ENCODE assay signal across 8 cellular contexts in genomic region chr20:44475372-44475693, GRCh38. TPM values are rescaled to one million over a fixed set of nuclear protein-coding genes. Genes with fewer than 3 reads are reported as not detected.
DNase-seq lines count a peak whose midpoint lies in the region; ATAC-seq and TF ChIP-seq lines count a peak whose summit lies in the region.

No MANE protein-coding gene starts in this region.

- CTCF ChIA-PET in HCT116 (lab: Charles Lee): interaction anchor here (1.3 kb wide), 1 partner anchor 135 kb away, joined by 8 read pairs; no protein-coding TSS in a partner anchor
- CTCF ChIA-PET in activated B cell treated with CpG ODN at 0.5 μM for 24 hours (lab: Charles Lee): interaction anchor here (0.6 to 1.6 kb wide), 3 partner anchors 15 to 134 kb away, joined by 3 to 4 read pairs (median 3); partner anchors contain the start of gene SERINC3

- 39% methylated on average over 2 of the region's 2 CpGs for WGBS in smooth muscle cell (ENCODE audit: low lambda C conversion rate)

- TSS peak; percentile 95 for BruUV-seq in HCT116 (replicated peaks; lab: Mats Ljungman, UMichigan)

- peak overlapping the region; percentile 96 for H3K4me3 Mint-ChIP-seq in activated B cell treated with CpG ODN at 0.5 μM for 24 hours

- RAD21 ChIA-PET in HCT116 (lab: Charles Lee; ENCODE audit: low non-redundant PET in 1 of 2, low total read pairs in 2 of 2, uncharacterized antibody in 2 of 2, unreplicated experiment in 2 of 2): no interaction called here

- H2AFZ ChIP-seq in HCT116 (ENCODE audit: low read depth, low read length, poor library complexity, severe bottlenecking): no peak overlapping the region
- H2AFZ ChIP-seq in smooth muscle cell (ENCODE audit: low read depth): peak overlapping the region; percentile 89

- H3K27me3 ChIP-seq in HCT116 (ENCODE audit: insufficient read depth, low read length) (no peaks in the 10 kb centered on the region), smooth muscle cell (ENCODE audit: low read depth) (no peaks in the 10 kb centered on the region)

- DNase-seq in HCT116 (ENCODE audit: low read depth, low spot score) (no peak), activated B cell treated with CpG ODN at 0.5 μM for 24 hours (no peak), left ventricle myocardium superior (no peak), smooth muscle cell (lab: John Stamatoyannopoulos, UW; ENCODE audit: unreplicated experiment) (no peak), NCI-H2107 treated with DMSO at 0.1 percent for 48 hours (lab: John Stamatoyannopoulos, UW; ENCODE audit: unreplicated experiment) (no peak)
- no peak for DNase-seq in activated effector memory CD4-positive, alpha-beta T cell treated with Interleukin-2 at 50 U/mL for 16 hours

- no peaks in the 10 kb centered on the region for H3K9me2 ChIP-seq in HCT116 (ENCODE audit: insufficient read depth)

- H3K9me3 ChIP-seq in HCT116 (ENCODE audit: control insufficient read depth in 1 of 2, insufficient read depth in 1 of 2, low read depth in 1 of 2, low read length in 2 of 2): no peaks in the 10 kb centered on the region
- no peaks in the 10 kb centered on the region for H3K9me3 ChIP-seq in smooth muscle cell (replicated peaks; ENCODE audit: low read depth)

- H3K79me2 ChIP-seq in HCT116 (ENCODE audit: insufficient read depth, low read length): peaks cover 13% of the 10 kb centered on the region; the same call in 1 of the 2 replicates
- peaks cover 7% of the 10 kb centered on the region for H3K79me2 ChIP-seq in smooth muscle cell (ENCODE audit: low read depth)

- H3K9me3 Mint-ChIP-seq in activated B cell treated with CpG ODN at 0.5 μM for 24 hours: no peaks in the 10 kb centered on the region

- no peak for TF ChIP-seq RAD21 in HCT116 (IDR thresholded peaks at IDR 0.05; ENCODE audit: low read depth)

- peaks cover 3 to 20% of the 10 kb centered on the region in 2 experiments; a peak in 2 of 4 replicates for H3K4me1 ChIP-seq in HCT116 (ENCODE audit: control insufficient read depth in 1 of 2, insufficient read depth in 2 of 2, low read length in 2 of 2)
- peaks cover 4% of the 10 kb centered on the region for H3K4me1 ChIP-seq in smooth muscle cell (ENCODE audit: low read depth)

- TF ChIP-seq POLR2A in HCT116 (IDR thresholded peaks at IDR 0.05; ENCODE audit: borderline replicate concordance, extremely low read depth, insufficient read depth, insufficient read length): no peak

- H3K27ac ChIP-seq in HCT116 (ENCODE audit: low read depth, low read length) (no peak overlapping the region; the same call in 1 of the 2 replicates), smooth muscle cell (ENCODE audit: low read depth) (peak overlapping the region; percentile 79)

- intact Hi-C loops in HCT116 (cut with micrococcal nuclease) (loop anchor here (2.0 kb wide), 1 partner anchor 135 kb away; no protein-coding TSS in a partner anchor), activated B cell treated with CpG ODN at 0.5 μM for 24 hours (cut with micrococcal nuclease) (loop anchor here (1.0 to 5.0 kb wide), 5 partner anchors 47 to 412 kb away; partner anchors contain the start of genes OSER1, SERINC3 and YWHAB), left ventricle myocardium superior (cut with micrococcal nuclease) (no loop called here)

- peak overlapping the region; percentile 94 for H3K27ac Mint-ChIP-seq in activated B cell treated with CpG ODN at 0.5 μM for 24 hours

- peaks cover 1% of the 10 kb centered on the region for H3K36me3 Mint-ChIP-seq in activated B cell treated with CpG ODN at 0.5 μM for 24 hours (ENCODE audit: low read depth)

- POLR2A ChIA-PET in HCT116 (lab: Charles Lee) (no interaction called here), activated B cell treated with CpG ODN at 0.5 μM for 24 hours (lab: Charles Lee) (interaction anchor here (0.6 to 1.9 kb wide), 12 partner anchors 10 to 1018 kb away, joined by 3 to 12 read pairs (median 4); partner anchors contain the start of genes FITM2, IFT52, SERINC3 and SRSF6)

- peak overlapping the region; percentile 85 for H3K4me2 ChIP-seq in HCT116 (ENCODE audit: low read length)
- H3K4me2 ChIP-seq in smooth muscle cell: peak overlapping the region; percentile 95

- 0 out of 2 replicates have a peak, but pooled peaks have one; percentile 1 for ATAC-seq in HCT116
- ATAC-seq in activated B cell treated with CpG ODN at 0.5 μM for 24 hours (ENCODE audit: low read depth): no peak
- peak; percentile 3 for ATAC-seq in left ventricle myocardium superior
- ATAC-seq in GM18511 (IDR thresholded peaks at IDR 0.05; ENCODE audit: unreplicated experiment): no peak
- no peak for ATAC-seq in GM19035 (IDR thresholded peaks at IDR 0.05; ENCODE audit: unreplicated experiment)

- H4K20me1 ChIP-seq in HCT116 (ENCODE audit: insufficient read depth) (no peaks in the 10 kb centered on the region), smooth muscle cell (ENCODE audit: low read depth) (no peaks in the 10 kb centered on the region)

- H3K9ac ChIP-seq in HCT116 (ENCODE audit: low read length) (peak overlapping the region; percentile 86), smooth muscle cell (ENCODE audit: low read depth) (peak overlapping the region; percentile 92)

- TF ChIP-seq CTCF in HCT116 (IDR thresholded peaks at IDR 0.05 in 2 of 3, conservative IDR thresholded peaks at IDR 0.05 in 1 of 3; ENCODE audit: borderline replicate concordance in 1 of 3, insufficient read depth in 1 of 3, low read depth in 2 of 3, low read length in 2 of 3): no peak
- no peak for TF ChIP-seq CTCF in activated B cell treated with CpG ODN at 0.5 μM for 24 hours (IDR thresholded peaks at IDR 0.05)
- no peak for TF ChIP-seq CTCF in smooth muscle cell (IDR thresholded peaks at IDR 0.05; ENCODE audit: borderline replicate concordance, insufficient read depth, poor library complexity, severe bottlenecking)

- H3K36me3 ChIP-seq in HCT116 (ENCODE audit: control insufficient read depth in 1 of 2, insufficient read depth in 2 of 2, low read length in 2 of 2) (peaks cover under 1 to 2% of the 10 kb centered on the region in 2 experiments; a peak in 1 of 4 replicates), smooth muscle cell (ENCODE audit: low read depth) (no peaks in the 10 kb centered on the region)

- H3K4me3 ChIP-seq in HCT116 (replicated peaks in 1 of 2; ENCODE audit: low read depth in 1 of 2, low read length in 2 of 2) (peak overlapping the region; percentile 77 to 94), smooth muscle cell (peak overlapping the region; percentile 87)

- H3K4me1 Mint-ChIP-seq in activated B cell treated with CpG ODN at 0.5 μM for 24 hours: peaks cover 36% of the 10 kb centered on the region

- no peaks in the 10 kb centered on the region for H3F3A ChIP-seq in smooth muscle cell (ENCODE audit: low read depth)

- no peaks in the 10 kb centered on the region for H3K27me3 Mint-ChIP-seq in activated B cell treated with CpG ODN at 0.5 μM for 24 hours

TF ChIP-seq in HCT116, 20 proteins besides CTCF, POLR2A, EP300 and RAD21:
- TF ChIP-seq ZBTB33 (IDR thresholded peaks at IDR 0.05; ENCODE audit: extremely low read depth, insufficient replicate concordance, low read length) (no peak), ELF1 (IDR thresholded peaks at IDR 0.05; ENCODE audit: borderline replicate concordance, low read depth) (no peak; the same call in 1 of the 2 replicates), FOSL1 (IDR thresholded peaks at IDR 0.05; ENCODE audit: low read depth) (no peak), CBX3 (IDR thresholded peaks at IDR 0.05; ENCODE audit: low read depth) (no peak)

RNA-seq across cellular contexts. Expression of gene TTPAL, which starts 0.3 kb away (rescaled TPM):
- total RNA-seq in HCT116 (2021; ENCODE audit: unreplicated experiment): 20.4 TPM
- polyA plus RNA-seq in HCT116 (2012): 6.0 and 6.2 TPM in 2 replicates
- total RNA-seq in activated B cell treated with CpG ODN at 0.5 μM for 24 hours: 27.5 and 27.7 TPM in 2 replicates
- total RNA-seq in left ventricle myocardium superior: 4.1 TPM
- total RNA-seq in smooth muscle cell: 5.6 and 9.2 TPM in 2 replicates
- 5.8 and 10.9 TPM in 2 replicates for polyA plus RNA-seq in smooth muscle cell

RNA-seq across cellular contexts. Expression of gene SERINC3, which starts 46.5 kb away (rescaled TPM):
- total RNA-seq in HCT116 (2021; ENCODE audit: unreplicated experiment): 56.8 TPM
- 60.9 and 67.4 TPM in 2 replicates for polyA plus RNA-seq in HCT116 (2012)
- 38.1 and 41.4 TPM in 2 replicates for total RNA-seq in activated B cell treated with CpG ODN at 0.5 μM for 24 hours
- total RNA-seq in left ventricle myocardium superior: 89.9 TPM
- total RNA-seq in smooth muscle cell: 84.9 and 96.0 TPM in 2 replicates
- polyA plus RNA-seq in smooth muscle cell: 99.5 and 106 TPM in 2 replicates

Comparison
In these comparisons a context has a peak if more than half of its experiments do, and no peak if none do; other contexts are left out.
1. ATAC-seq: peak in HCT116 (single experiment) and left ventricle myocardium superior (single experiment); none in activated B cell treated with CpG ODN at 0.5 μM for 24 hours (single experiment), GM18511 (single experiment) and GM19035 (single experiment).